14 cellular contexts compared by ENCODE assay signal in genomic region chr17:77601054-77601979, GRCh38.
DNase-seq lines count a peak whose midpoint lies in the region; ATAC-seq, FAIRE-seq and TF ChIP-seq lines count a peak whose summit lies in the region.
"Had no signal": no experiment of that assay in that cellular context is flagged by ENCODE, and none has a peak within 500 bp of the region (broad histone marks: within the 10 kb centered on the region; RNA-seq: fewer than 3 reads in every experiment).

No MANE protein-coding gene starts in this region.

- no peaks in the 10 kb centered on the region for H3K79me2 ChIP-seq in SK-N-SH (ENCODE audit: insufficient read depth)
- no peaks in the 10 kb centered on the region for H3K79me2 ChIP-seq in parathyroid adenoma

- peak; percentile 44 for DNase-seq in SK-N-SH
- peak; percentile 63 to 80 (median 69) for DNase-seq in heart left ventricle
- no peak for DNase-seq in urothelium cell line (ENCODE audit: low spot score)
- no peak for DNase-seq in superior temporal gyrus (ENCODE audit: extremely low spot score)
- no peak for DNase-seq in NCI-H1417 treated with DMSO at 0.1 percent for 48 hours (lab: John Stamatoyannopoulos, UW)
- no peak for DNase-seq in NCI-H1694 treated with DMSO at 0.1 percent for 48 hours (lab: John Stamatoyannopoulos, UW)
- DNase-seq: 8988T, erythroblast, NCI-H2171 treated with DMSO at 0.1 percent for 48 hours had no signal

- POLR2A ChIA-PET in SK-N-SH (lab: Yijun Ruan, JAX), result no interaction called here

- H3K27ac ChIP-seq in SK-N-SH (ENCODE audit: low read depth in 2 of 2, low read length in 1 of 2) (no peak overlapping the region), heart left ventricle (peak overlapping the region; percentile 81 to 98 (median 92)), parathyroid adenoma (peak overlapping the region; percentile 51)

- H3K4me3 ChIP-seq in SK-N-SH (ENCODE audit: low read depth in 2 of 2, low read length in 1 of 2) (no peak overlapping the region), heart left ventricle (no peak overlapping the region), parathyroid adenoma (ENCODE audit: low read depth, low read length) (no peak overlapping the region)

- H2AFZ ChIP-seq in SK-N-SH (ENCODE audit: low read depth) (no peak overlapping the region), parathyroid adenoma (no peak overlapping the region)

- H3K4me2 ChIP-seq in SK-N-SH (no peak overlapping the region), parathyroid adenoma (ENCODE audit: low read length) (no peak overlapping the region)

- no peaks in the 10 kb centered on the region for H4K20me1 ChIP-seq in SK-N-SH (ENCODE audit: insufficient read depth)

- TF ChIP-seq EP300 in SK-N-SH (IDR thresholded peaks at IDR 0.05; ENCODE audit: borderline replicate concordance in 1 of 2, low read depth in 1 of 2, low read length in 1 of 2), result no peak

- H3K4me1 ChIP-seq in SK-N-SH (ENCODE audit: control insufficient read depth in 1 of 2, insufficient read depth in 2 of 2, low read depth in 1 of 2, low read length in 1 of 2) (peaks cover 0 to 32% of the 10 kb centered on the region in 2 experiments; a peak in 1 of 4 replicates), heart left ventricle (peaks cover 0 to 37% (median 28%) of the 10 kb centered on the region in 12 donors), parathyroid adenoma (no peaks in the 10 kb centered on the region)

- peaks cover 20% of the 10 kb centered on the region for H3K27me3 ChIP-seq in SK-N-SH (ENCODE audit: insufficient read depth)
- no peaks in the 10 kb centered on the region for H3K27me3 ChIP-seq in heart left ventricle
- H3K27me3 ChIP-seq in parathyroid adenoma (ENCODE audit: control insufficient read depth, insufficient read depth, low read length), result no peaks in the 10 kb centered on the region

- H3K9ac ChIP-seq in SK-N-SH, result no peak overlapping the region
- no peak overlapping the region for H3K9ac ChIP-seq in parathyroid adenoma

- CTCF ChIA-PET in SK-N-SH (lab: Yijun Ruan, JAX), result interaction anchor here (0.8 to 2.0 kb wide), 3 partner anchors 13 to 59 kb away, joined by 3 to 5 read pairs (median 4); no protein-coding TSS in a partner anchor

- no peaks in the 10 kb centered on the region for H3F3A ChIP-seq in SK-N-SH (replicated peaks; ENCODE audit: insufficient read depth)

- H3K9me3 ChIP-seq in SK-N-SH (no peaks in the 10 kb centered on the region), heart left ventricle (no peaks in the 10 kb centered on the region), parathyroid adenoma (ENCODE audit: control insufficient read depth, low read length) (no peaks in the 10 kb centered on the region)

- no peak for ATAC-seq in SK-N-SH treated with all-trans-retinoic acid at 6 μM for 48 hours
- peak in 3 of 4 donors; percentile 44 to 52 (median 49) for ATAC-seq in heart left ventricle

- H3K9me2 ChIP-seq in SK-N-SH, result no peaks in the 10 kb centered on the region

- TF ChIP-seq POLR2A in heart left ventricle (IDR thresholded peaks at IDR 0.05), result no peak

- intact Hi-C loops in heart left ventricle (cut with DNase I), result loop anchor here in 4 of 10 donors (5.0 to 10.0 kb wide), 5 partner anchors 49 to 136 kb away; no protein-coding TSS in a partner anchor

- H3K36me3 ChIP-seq in SK-N-SH (replicated peaks in 1 of 2; ENCODE audit: control insufficient read depth in 1 of 2, insufficient read depth in 2 of 2, low read length in 1 of 2) (no peaks in the 10 kb centered on the region), heart left ventricle (no peaks in the 10 kb centered on the region), parathyroid adenoma (ENCODE audit: control insufficient read depth, insufficient read depth, low read length) (no peaks in the 10 kb centered on the region)

- 76% methylated on average over 18 of the region's 18 CpGs for WGBS in SK-N-SH (ENCODE audit: low lambda C conversion rate)
- WGBS in heart left ventricle, 4 donors, result 67 to 76% (median 68%) methylated on average over 17 to 18 of the region's 18 CpGs

- peak; percentile 37 for FAIRE-seq in urothelium cell line (lab: Jason Lieb, UNC)
- FAIRE-seq: GM12892, keratinocyte, TTC549 had no signal

- TF ChIP-seq CTCF in SK-N-SH (IDR thresholded peaks at IDR 0.05) (no peak), heart left ventricle (IDR thresholded peaks at IDR 0.05) (no peak), parathyroid adenoma (IDR thresholded peaks at IDR 0.05) (no peak)

- TF ChIP-seq RAD21 in SK-N-SH (IDR thresholded peaks at IDR 0.05; ENCODE audit: low read length), result no peak

TF ChIP-seq in SK-N-SH, 30 proteins besides CTCF, POLR2A, EP300 and RAD21 (continues in another document):
- TF ChIP-seq ZBTB33 (IDR thresholded peaks at IDR 0.05; ENCODE audit: borderline replicate concordance, low read depth) (no peak), MXI1 (IDR thresholded peaks at IDR 0.05; ENCODE audit: low read depth, low read length) (no peak), USF2 (IDR thresholded peaks at IDR 0.05; ENCODE audit: borderline replicate concordance, low read depth, low read length) (no peak), TAF1 (IDR thresholded peaks at IDR 0.05; ENCODE audit: borderline replicate concordance, low read depth, low read length) (no peak), EZH2phosphoT487 (IDR thresholded peaks at IDR 0.05; ENCODE audit: borderline replicate concordance, low read depth) (no peak), GABPA (IDR thresholded peaks at IDR 0.05; ENCODE audit: low read depth) (no peak), POLR2AphosphoS5 (IDR thresholded peaks at IDR 0.05; ENCODE audit: low read depth, low read length) (no peak)

TF ChIP-seq in SK-N-SH treated with all-trans-retinoic acid at 6 μM for 48 hours, 23 proteins besides CTCF, POLR2A, EP300 and RAD21 (continues in another document):
- TF ChIP-seq ZNF565 (CRISPR knock-in tag; conservative IDR thresholded peaks at IDR 0.05; ENCODE audit: low read depth) (no peak), CSDC2 (CRISPR knock-in tag; IDR thresholded peaks at IDR 0.05) (no peak), BACH2 (CRISPR knock-in tag; IDR thresholded peaks at IDR 0.05; ENCODE audit: borderline replicate concordance) (no peak), ZC3H10 (CRISPR knock-in tag; IDR thresholded peaks at IDR 0.05) (no peak), TOX (CRISPR knock-in tag; IDR thresholded peaks at IDR 0.05; ENCODE audit: borderline replicate concordance) (no peak), ZFP3 (CRISPR knock-in tag; IDR thresholded peaks at IDR 0.05) (no peak), GLIS3 (CRISPR knock-in tag; IDR thresholded peaks at IDR 0.05) (no peak), PATZ1 (CRISPR knock-in tag; IDR thresholded peaks at IDR 0.05; ENCODE audit: borderline replicate concordance) (no peak), TCF4 (CRISPR knock-in tag; IDR thresholded peaks at IDR 0.05; ENCODE audit: borderline replicate concordance) (no peak), ZFP30 (CRISPR knock-in tag; IDR thresholded peaks at IDR 0.05) (no peak), TSHZ2 (CRISPR knock-in tag; IDR thresholded peaks at IDR 0.05) (no peak), RARB (CRISPR knock-in tag; IDR thresholded peaks at IDR 0.05) (no peak), CSRNP3 (CRISPR knock-in tag; IDR thresholded peaks at IDR 0.05) (no peak), OSR1 (CRISPR knock-in tag; IDR thresholded peaks at IDR 0.05) (no peak)

Comparison
In these comparisons a context has a peak if more than half of its experiments do, and no peak if none do; other contexts are left out.
1. DNase-seq: peak in SK-N-SH (single experiment) and heart left ventricle (5 of 5); none in urothelium cell line (single experiment), superior temporal gyrus (single experiment), NCI-H1417 treated with DMSO at 0.1 percent for 48 hours (single experiment) and NCI-H1694 treated with DMSO at 0.1 percent for 48 hours (single experiment).
2. H3K27ac ChIP-seq: peak in heart left ventricle (12 of 12) and parathyroid adenoma (single experiment); none in SK-N-SH (0 of 2).